Comparison of ENCODE assay signal across 14 cellular contexts in genomic region chr5:158811350-158811749, GRCh38.
DNase-seq lines count a peak whose midpoint lies in the region; ATAC-seq, FAIRE-seq and TF ChIP-seq lines count a peak whose summit lies in the region.
"Had no signal": no experiment of that assay in that cellular context is flagged by ENCODE, and none has a peak within 500 bp of the region (broad histone marks: within the 10 kb centered on the region; RNA-seq: fewer than 3 reads in every experiment).

No MANE protein-coding gene starts in this region.

- peak overlapping the region; percentile 54 for H3K9ac ChIP-seq in Loucy (ENCODE audit: low read depth, low read length, poor library complexity, severe bottlenecking)
- H3K9ac ChIP-seq: GM23248 had no signal

- intact Hi-C loops in activated B cell treated with CpG ODN at 0.5 μM for 24 hours (cut with micrococcal nuclease) (loop anchor here (5.0 kb wide), 2 partner anchors 36 to 1079 kb away; partner anchors contain the start of gene THG1L), pancreas (cut with DNase I) (no loop called here)

- H3K4me1 Mint-ChIP-seq in activated B cell treated with CpG ODN at 0.5 μM for 24 hours (peaks cover 94% of the 10 kb centered on the region), nephron progenitor cell (peaks cover 37% of the 10 kb centered on the region)

- H3K4me3 Mint-ChIP-seq in activated B cell treated with CpG ODN at 0.5 μM for 24 hours = no peak overlapping the region
- peak overlapping the region; percentile 12 for H3K4me3 Mint-ChIP-seq in nephron progenitor cell

- no peak overlapping the region for H2AFZ ChIP-seq in Loucy (ENCODE audit: low read length)
- H2AFZ ChIP-seq: GM23248 had no signal

- DNase-seq in activated B cell treated with CpG ODN at 0.5 μM for 24 hours (no peak), nephron progenitor cell (no peak), cerebellum (ENCODE audit: low spot score) (no peak), cerebellar nuclear complex (lab: John Stamatoyannopoulos, UW) (no peak), pancreas (no peak)
- no peak for DNase-seq in activated CD4-positive, alpha-beta T cell treated with anti-CD3 and anti-CD28 coated beads, Interleukin-2, amount 50 U/mL, for 4 hours
- DNase-seq: AML-193, GM23248, NCI-H1048, NCI-H510A, RPMI8226 had no signal

- CTCF ChIA-PET in activated B cell treated with CpG ODN at 0.5 μM for 24 hours (lab: Charles Lee) = interaction anchor here (1.5 to 2.0 kb wide), 3 partner anchors 8 to 295 kb away, joined by 3 to 5 read pairs (median 5); no protein-coding TSS in a partner anchor

- POLR2A ChIA-PET in activated B cell treated with CpG ODN at 0.5 μM for 24 hours (lab: Charles Lee) = interaction anchor here (1.5 to 2.9 kb wide), 3 partner anchors 59 to 115 kb away, joined by 4 to 12 read pairs (median 7); no protein-coding TSS in a partner anchor

- H3K36me3 Mint-ChIP-seq in activated B cell treated with CpG ODN at 0.5 μM for 24 hours (ENCODE audit: low read depth) = peaks cover 51% of the 10 kb centered on the region
- H3K36me3 Mint-ChIP-seq in nephron progenitor cell (ENCODE audit: low read depth) = peaks cover 3% of the 10 kb centered on the region

- H3K4me3 ChIP-seq in Loucy (ENCODE audit: low read length, poor library complexity, severe bottlenecking) = no peak overlapping the region
- no peak overlapping the region for H3K4me3 ChIP-seq in pancreas
- H3K4me3 ChIP-seq: GM23248 had no signal

- H3K27me3 Mint-ChIP-seq in activated B cell treated with CpG ODN at 0.5 μM for 24 hours (no peaks in the 10 kb centered on the region), nephron progenitor cell (ENCODE audit: low read depth, poor library complexity) (peaks cover 13% of the 10 kb centered on the region)

- H3K4me1 ChIP-seq in Loucy (ENCODE audit: insufficient read depth, low read length, poor library complexity, severe bottlenecking) = peaks cover 36% of the 10 kb centered on the region
- no peaks in the 10 kb centered on the region for H3K4me1 ChIP-seq in pancreas

- no peaks in the 10 kb centered on the region for H3K9me3 ChIP-seq in Loucy (ENCODE audit: insufficient read depth, low read depth, low read length)
- no peaks in the 10 kb centered on the region for H3K9me3 ChIP-seq in pancreas

- FAIRE-seq in pancreas (lab: Jason Lieb, UNC) = no peak
- FAIRE-seq: HTR-8/SVneo had no signal

- no peaks in the 10 kb centered on the region for H3K9me2 ChIP-seq in Loucy (replicated peaks; ENCODE audit: low read depth, low read length)

- ATAC-seq in activated B cell treated with CpG ODN at 0.5 μM for 24 hours (ENCODE audit: low read depth) (no peak), pancreas (no peak)

- no peaks in the 10 kb centered on the region for H3F3A ChIP-seq in Loucy (ENCODE audit: low read depth)

- TF ChIP-seq CTCF in C4-2B (conservative IDR thresholded peaks at IDR 0.05) (0 out of 2 replicates have a peak, but pooled peaks have one; percentile 5), Loucy (conservative IDR thresholded peaks at IDR 0.05; ENCODE audit: low read length) (peak; percentile 24; the same call in 1 of the 2 replicates), activated B cell treated with CpG ODN at 0.5 μM for 24 hours (IDR thresholded peaks at IDR 0.05) (no peak), nephron progenitor cell (IDR thresholded peaks at IDR 0.05) (no peak), pancreas (IDR thresholded peaks at IDR 0.05) (no peak)

- H3K27me3 ChIP-seq in Loucy (ENCODE audit: insufficient read depth, low read length, poor library complexity, severe bottlenecking) = no peaks in the 10 kb centered on the region
- no peaks in the 10 kb centered on the region for H3K27me3 ChIP-seq in pancreas

- H4K20me1 ChIP-seq in Loucy (ENCODE audit: insufficient read depth, low read length, poor library complexity, severe bottlenecking) = no peaks in the 10 kb centered on the region

- H3K4me2 ChIP-seq in Loucy (ENCODE audit: low read depth, low read length, poor library complexity, severe bottlenecking) = no peak overlapping the region

- H3K36me3 ChIP-seq in Loucy (ENCODE audit: insufficient read depth, low read length) = no peaks in the 10 kb centered on the region
- no peaks in the 10 kb centered on the region for H3K36me3 ChIP-seq in pancreas

- peak overlapping the region; percentile 89 for H3K27ac Mint-ChIP-seq in activated B cell treated with CpG ODN at 0.5 μM for 24 hours
- no peak overlapping the region for H3K27ac Mint-ChIP-seq in nephron progenitor cell

- 87% methylated on average over 4 of the region's 4 CpGs for WGBS in pancreas, 2 donors

- H3K79me2 ChIP-seq in Loucy (ENCODE audit: insufficient read depth, low read length) = peaks cover 5% of the 10 kb centered on the region; the same call in 1 of the 2 replicates

- H3K27ac ChIP-seq in C4-2B (no peak overlapping the region), pancreas (no peak overlapping the region)
- H3K27ac ChIP-seq: GM23248 had no signal

- H3K9me3 Mint-ChIP-seq in activated B cell treated with CpG ODN at 0.5 μM for 24 hours (no peaks in the 10 kb centered on the region), nephron progenitor cell (peaks cover under 1% of the 10 kb centered on the region)

Comparison
In these comparisons a context has a peak if more than half of its experiments do, and no peak if none do; other contexts are left out.
1. CTCF ChIP-seq: peak in C4-2B (single experiment) and Loucy (single experiment); none in activated B cell treated with CpG ODN at 0.5 μM for 24 hours (single experiment), nephron progenitor cell (single experiment) and pancreas (0 of 4).